14 cellular contexts compared by ENCODE assay signal in genomic region chr16:10296956-10297340, GRCh38.
DNase-seq lines count a peak whose midpoint lies in the region; ATAC-seq, FAIRE-seq and TF ChIP-seq lines count a peak whose summit lies in the region.
"Had no signal": no experiment of that assay in that cellular context is flagged by ENCODE, and none has a peak within 500 bp of the region (broad histone marks: within the 10 kb centered on the region; RNA-seq: fewer than 3 reads in every experiment).

No MANE protein-coding gene starts in this region.

- H3K27me3 Mint-ChIP-seq in activated naive CD8-positive, alpha-beta T cell treated with anti-CD3 and anti-CD28 coated beads, Interleukin-2, amount 50 U/mL, for 24 hours: no peaks in the 10 kb centered on the region

- peak overlapping the region; percentile 70 for H3K27ac Mint-ChIP-seq in activated naive CD8-positive, alpha-beta T cell treated with anti-CD3 and anti-CD28 coated beads, Interleukin-2, amount 50 U/mL, for 24 hours

- no peaks in the 10 kb centered on the region for H3K36me3 ChIP-seq in vagina

- peaks cover 10% of the 10 kb centered on the region for H3K4me1 Mint-ChIP-seq in activated naive CD8-positive, alpha-beta T cell treated with anti-CD3 and anti-CD28 coated beads, Interleukin-2, amount 50 U/mL, for 24 hours

- H3K4me1 ChIP-seq in vagina: no peaks in the 10 kb centered on the region

- intact Hi-C loops in vagina (cut with DNase I): no loop called here

- H3K27ac ChIP-seq in vagina: no peak overlapping the region
- H3K27ac ChIP-seq: SK-N-MC had no signal

- DNase-seq in GM12891 (ENCODE audit: insufficient read length, low spot score) (no peak), NCI-H524 treated with DMSO at 0.1 percent for 48 hours (lab: John Stamatoyannopoulos, UW) (no peak), NK-92 (lab: John Stamatoyannopoulos, UW; ENCODE audit: unreplicated experiment) (no peak), anterior cingulate cortex (lab: John Stamatoyannopoulos, UW) (no peak), vagina (ENCODE audit: extremely low spot score in 2 of 2) (no peak)
- no peak for DNase-seq in activated naive CD8-positive, alpha-beta T cell treated with anti-CD3 and anti-CD28 coated beads, Interleukin-2, amount 50 U/mL, for 24 hours
- DNase-seq: activated CD4-positive, alpha-beta T cell treated with anti-CD3 and anti-CD28 coated beads, Interleukin-2, amount 50 U/mL, for 4 hours; dermis blood vessel endothelial cell; foreskin melanocyte; NCI-H510A treated with DMSO at 0.1 percent for 48 hours had no signal

- no peaks in the 10 kb centered on the region for H3K27me3 ChIP-seq in vagina

- H3K4me3 Mint-ChIP-seq in activated naive CD8-positive, alpha-beta T cell treated with anti-CD3 and anti-CD28 coated beads, Interleukin-2, amount 50 U/mL, for 24 hours: no peak overlapping the region

- FAIRE-seq in GM12891 (lab: Jason Lieb, UNC): peak; percentile 16

- no peak for TF ChIP-seq CTCF in vagina (IDR thresholded peaks at IDR 0.05)

- H3K9me3 Mint-ChIP-seq in activated naive CD8-positive, alpha-beta T cell treated with anti-CD3 and anti-CD28 coated beads, Interleukin-2, amount 50 U/mL, for 24 hours: peaks cover 15% of the 10 kb centered on the region

- peak; percentile 19 for ATAC-seq in GM21423 (IDR thresholded peaks at IDR 0.05; ENCODE audit: unreplicated experiment)
- peak; percentile 13 for ATAC-seq in HG03064 (IDR thresholded peaks at IDR 0.05; ENCODE audit: low read depth, unreplicated experiment)
- ATAC-seq in activated naive CD8-positive, alpha-beta T cell treated with anti-CD3 and anti-CD28 coated beads, Interleukin-2, amount 50 U/mL, for 24 hours: no peak
- ATAC-seq: activated naive CD4-positive, alpha-beta T cell treated with anti-CD3 and anti-CD28 coated beads, Interleukin-2, amount 50 U/mL, for 72 hours had no signal

- H3K4me3 ChIP-seq in vagina: no peak overlapping the region
- H3K4me3 ChIP-seq: SK-N-MC had no signal

- H3K9me3 ChIP-seq in vagina: no peaks in the 10 kb centered on the region

- TF ChIP-seq POLR2A in GM12891 (IDR thresholded peaks at IDR 0.05; ENCODE audit: low read depth, low read length) (no peak), vagina (IDR thresholded peaks at IDR 0.05) (no peak)

- H3K36me3 Mint-ChIP-seq in activated naive CD8-positive, alpha-beta T cell treated with anti-CD3 and anti-CD28 coated beads, Interleukin-2, amount 50 U/mL, for 24 hours (ENCODE audit: low read depth): peaks cover 2% of the 10 kb centered on the region

TF ChIP-seq in GM12891, 5 proteins besides CTCF, POLR2A, EP300 and RAD21:
- TF ChIP-seq TAF1 (IDR thresholded peaks at IDR 0.05; ENCODE audit: low read depth, low read length) (no peak), SPI1 (IDR thresholded peaks at IDR 0.05; ENCODE audit: low read depth, low read length) (no peak), POLR2AphosphoS5 (IDR thresholded peaks at IDR 0.05; ENCODE audit: low read depth, low read length) (no peak), POU2F2 (IDR thresholded peaks at IDR 0.05; ENCODE audit: low read depth, low read length) (no peak), PAX5 (IDR thresholded peaks at IDR 0.05; ENCODE audit: insufficient read depth, low read length, severe bottlenecking) (no peak)
